In the genomic region with DNA sequence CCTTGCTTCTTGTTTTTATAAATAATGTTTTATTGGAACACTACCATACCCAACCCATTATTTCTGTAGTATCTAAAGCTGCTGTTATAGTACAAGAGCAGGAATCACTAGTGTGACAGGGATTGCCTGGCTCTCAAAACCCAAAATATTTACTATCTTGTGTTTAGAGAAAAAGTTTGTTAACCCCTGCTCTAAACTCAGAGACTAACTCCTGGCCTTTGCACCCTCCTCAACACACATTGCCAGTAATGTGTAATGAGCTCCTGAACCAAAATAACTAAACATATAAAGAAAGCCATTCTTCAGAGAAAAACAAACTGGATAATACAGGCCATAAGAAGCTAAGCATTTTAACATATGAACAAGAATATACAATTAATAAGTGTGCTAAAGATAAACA, we compare ENCODE assay signal across 32 cellular contexts. TPM values are rescaled to one million over a fixed set of nuclear protein-coding genes. Genes with fewer than 3 reads are reported as not detected.
"Had no signal": no experiment of that assay in that cellular context is flagged by ENCODE, and none has a peak within 500 bp of the region (broad histone marks: within the 10 kb centered on the region; RNA-seq: fewer than 3 reads in every experiment).

No MANE protein-coding gene starts in this region.

- H3K4me2 ChIP-seq: smooth muscle cell had no signal

- H3K27me3 ChIP-seq: ovary, suprapubic skin, testis, tibial artery, transverse colon, upper lobe of right lung, uterus had no signal

- H3K9me3 ChIP-seq: neutrophil, psoas muscle, spleen, testis, tibial artery, transverse colon, upper lobe of right lung, uterus had no signal

- H2AFZ ChIP-seq: parathyroid adenoma had no signal

- H3K79me2 ChIP-seq: parathyroid adenoma had no signal

- H3K27ac Mint-ChIP-seq: naive thymus-derived CD4-positive, alpha-beta T cell; natural killer cell; nephron; progenitor cell of endocrine pancreas; stimulated activated memory B cell treated with anti-CD40 and anti-IgM and Interleukin-4, amounts not matched to agents 10 μg/mL and 1 μg/mL and 100 μg/mL, for 72 hours; stimulated activated naive CD8-positive, alpha-beta T cell treated with anti-CD3 and anti-CD28 coated beads, Interleukin-15, amount 100 ng/mL, for 72 hours; type B pancreatic cell had no signal

- H3K4me1 Mint-ChIP-seq: natural killer cell; nephron; stimulated activated memory B cell treated with anti-CD40 and anti-IgM and Interleukin-4, amounts not matched to agents 10 μg/mL and 1 μg/mL and 100 μg/mL, for 72 hours; stimulated activated naive CD8-positive, alpha-beta T cell treated with anti-CD3 and anti-CD28 coated beads, Interleukin-15, amount 100 ng/mL, for 72 hours had no signal

- H3K4me3 Mint-ChIP-seq: naive thymus-derived CD4-positive, alpha-beta T cell; natural killer cell; nephron; stimulated activated memory B cell treated with anti-CD40 and anti-IgM and Interleukin-4, amounts not matched to agents 10 μg/mL and 1 μg/mL and 100 μg/mL, for 72 hours; stimulated activated naive CD8-positive, alpha-beta T cell treated with anti-CD3 and anti-CD28 coated beads, Interleukin-15, amount 100 ng/mL, for 72 hours; type B pancreatic cell had no signal

- H3K9me3 Mint-ChIP-seq: natural killer cell; stimulated activated memory B cell treated with anti-CD40 and anti-IgM and Interleukin-4, amounts not matched to agents 10 μg/mL and 1 μg/mL and 100 μg/mL, for 72 hours; stimulated activated naive CD8-positive, alpha-beta T cell treated with anti-CD3 and anti-CD28 coated beads, Interleukin-15, amount 100 ng/mL, for 72 hours; type B pancreatic cell had no signal

- H3K27ac ChIP-seq: neutrophil, ovary, parathyroid adenoma, psoas muscle, skin epidermis, spleen, suprapubic skin, testis, tibial artery, transverse colon, upper lobe of right lung, uterus had no signal

- H3K4me1 ChIP-seq: parathyroid adenoma, psoas muscle, spleen, suprapubic skin, testis, tibial artery, transverse colon, upper lobe of right lung, uterus had no signal

- H3K9ac ChIP-seq: parathyroid adenoma had no signal

- DNase-seq: naive thymus-derived CD4-positive, alpha-beta T cell; natural killer cell; nucleus accumbens; ovary; posterior cingulate gyrus; psoas muscle; right cardiac atrium; spleen; stimulated activated CD4-positive, alpha-beta T cell treated with anti-CD3 and anti-CD28 coated beads, Interleukin-12 subunit alpha, Interleukin-12 subunit beta, amount 100 ng/mL, for 4 hours; stimulated activated CD4-positive, alpha-beta T cell treated with anti-CD3 and anti-CD28 coated beads, Interleukin-1b, Interleukin-23, amount 100 ng/mL, for 48 hours; stimulated activated CD4-positive, alpha-beta T cell treated with anti-CD3 and anti-CD28 coated beads, Interleukin-4, amount 100 ng/mL, for 1 hour; stimulated activated CD4-positive, alpha-beta T cell treated with anti-CD3 and anti-CD28 coated beads, Interleukin-4, amount 100 ng/mL, for 4 hours; stimulated activated CD8-positive, alpha-beta memory T cell treated with anti-CD3 and anti-CD28 coated beads, Interleukin-4, amount 100 ng/mL, for 48 hours; stimulated activated naive CD4-positive, alpha-beta T cell; stimulated activated naive CD8-positive, alpha-beta T cell treated with anti-CD3 and anti-CD28 coated beads, Interleukin-15, amount 100 ng/mL, for 72 hours; stimulated activated naive CD8-positive, alpha-beta T cell treated with anti-CD3 and anti-CD28 coated beads, Interleukin-15, Interleukin-2, amounts not matched to agents 100 U/mL and 50 U/mL, for 24 hours; substantia nigra; testis; tibial artery; transverse colon; upper lobe of right lung; uterus had no signal

- H3K36me3 Mint-ChIP-seq: naive thymus-derived CD4-positive, alpha-beta T cell; natural killer cell; stimulated activated memory B cell treated with anti-CD40 and anti-IgM and Interleukin-4, amounts not matched to agents 10 μg/mL and 1 μg/mL and 100 μg/mL, for 72 hours; type B pancreatic cell had no signal

- H3K4me3 ChIP-seq: ovary, psoas muscle, skin epidermis, smooth muscle cell, spleen, suprapubic skin, testis, tibial artery, transverse colon, upper lobe of right lung, uterus had no signal

- ATAC-seq: naive thymus-derived CD4-positive, alpha-beta T cell; natural killer cell; psoas muscle; right cardiac atrium; sciatic nerve; stimulated activated memory B cell treated with anti-CD40 and anti-IgM and Interleukin-4, amounts not matched to agents 10 μg/mL and 1 μg/mL and 100 μg/mL, for 72 hours; stimulated activated naive CD8-positive, alpha-beta T cell treated with anti-CD3 and anti-CD28 coated beads, Interleukin-15, amount 100 ng/mL, for 72 hours; stimulated activated naive CD8-positive, alpha-beta T cell treated with anti-CD3 and anti-CD28 coated beads, Interleukin-15, Interleukin-2, amounts not matched to agents 100 U/mL and 50 U/mL, for 24 hours; upper lobe of right lung had no signal

- H3K36me3 ChIP-seq: neutrophil, ovary, spleen, suprapubic skin, tibial artery, transverse colon, upper lobe of right lung, uterus had no signal

- H3K27me3 Mint-ChIP-seq: stimulated activated memory B cell treated with anti-CD40 and anti-IgM and Interleukin-4, amounts not matched to agents 10 μg/mL and 1 μg/mL and 100 μg/mL, for 72 hours had no signal

RNA-seq across cellular contexts. Expression of gene FAT4, which starts 8.2 kb away (rescaled TPM):
- polyA plus RNA-seq: naive thymus-derived CD4-positive, alpha-beta T cell had no signal
